In genomic region chr12:52628841-52629240, GRCh38 we compare ENCODE assay signal across 17 cellular contexts. TPM values are rescaled to one million over a fixed set of nuclear protein-coding genes. Genes with fewer than 3 reads are reported as not detected.
"Had no signal": no experiment of that assay in that cellular context is flagged by ENCODE, and none has a peak within 500 bp of the region (broad histone marks: within the 10 kb centered on the region; RNA-seq: fewer than 3 reads in every experiment).

No MANE protein-coding gene starts in this region.

- H3K27ac ChIP-seq: neural progenitor cell, pancreas, sigmoid colon, spleen, tibial artery, WERI-Rb-1 had no signal

- ATAC-seq: pancreas, SK-N-SH treated with all-trans-retinoic acid at 6 μM for 48 hours had no signal

- H3K4me3 ChIP-seq: neural progenitor cell, pancreas, sigmoid colon, spleen, tibial artery had no signal

- DNase-seq: activated CD4-positive, alpha-beta T cell treated with anti-CD3 and anti-CD28 coated beads for 48 hours; activated gamma-delta T cell treated with Interleukin-2 at 50 U/mL for 16 hours; central memory CD4-positive, alpha-beta T cell; cortex of kidney; effector CD8-positive, alpha-beta T cell; foreskin melanocyte; pancreas; SHP77 treated with DMSO at 0.1 percent for 48 hours; sigmoid colon; tibial artery; WERI-Rb-1 had no signal

- H3K4me1 Mint-ChIP-seq: brain had no signal

- H2AFZ ChIP-seq: neural progenitor cell had no signal

- H3K36me3 ChIP-seq: neural progenitor cell, pancreas, sigmoid colon, spleen, tibial artery, WERI-Rb-1 had no signal

- H3K4me1 ChIP-seq: neural progenitor cell, pancreas, tibial artery had no signal

- H3K27me3 ChIP-seq: neural progenitor cell, sigmoid colon had no signal

- H3K36me3 Mint-ChIP-seq: brain, neural progenitor cell had no signal

- H3K9me3 ChIP-seq: pancreas, sigmoid colon had no signal

- H3K9ac ChIP-seq: neural progenitor cell had no signal

- H3K4me2 ChIP-seq: neural progenitor cell had no signal

- H3K4me3 Mint-ChIP-seq: brain; neural progenitor cell; T-helper 1 cell treated with Interleukin-12 subunit alpha and Interleukin-12 subunit beta and Interleukin-4 antibody, amounts not matched to agents 30 μg/mL and 1 μg/mL, for 36 hours had no signal

- H3K27ac Mint-ChIP-seq: brain; neural progenitor cell; T-helper 1 cell treated with Interleukin-12 subunit alpha and Interleukin-12 subunit beta and Interleukin-4 antibody, amounts not matched to agents 30 μg/mL and 1 μg/mL, for 36 hours had no signal

- H3K9me3 Mint-ChIP-seq: neural progenitor cell; T-helper 1 cell treated with Interleukin-12 subunit alpha and Interleukin-12 subunit beta and Interleukin-4 antibody, amounts not matched to agents 30 μg/mL and 1 μg/mL, for 36 hours had no signal

- FAIRE-seq: pancreas had no signal

RNA-seq across cellular contexts. Expression of gene KRT73, which starts 10.5 kb away (rescaled TPM):
- total RNA-seq: fibroblast of lung, pancreas, sigmoid colon had no signal
- polyA plus RNA-seq: fibroblast of lung, pancreas had no signal

RNA-seq across cellular contexts. Expression of gene KRT2, which starts 23.2 kb away (rescaled TPM):
- total RNA-seq: fibroblast of lung, pancreas, sigmoid colon had no signal
- polyA plus RNA-seq: fibroblast of lung had no signal

RNA-seq across cellular contexts. Expression of gene KRT72, which starts 27.6 kb away (rescaled TPM):
- total RNA-seq: fibroblast of lung, sigmoid colon had no signal
- polyA plus RNA-seq: fibroblast of lung, pancreas had no signal

RNA-seq across cellular contexts. Expression of gene KRT1, which starts 51.4 kb away (rescaled TPM):
- total RNA-seq: fibroblast of lung, sigmoid colon had no signal
- polyA plus RNA-seq: fibroblast of lung, pancreas, sigmoid colon had no signal

RNA-seq across cellular contexts. Expression of gene KRT74, which starts 55.2 kb away (rescaled TPM):
- total RNA-seq: fibroblast of lung, pancreas, sigmoid colon, spleen had no signal
- polyA plus RNA-seq: fibroblast of lung, pancreas, sigmoid colon, spleen had no signal
